ENCODE assay signal across 15 cellular contexts in the genomic region with DNA sequence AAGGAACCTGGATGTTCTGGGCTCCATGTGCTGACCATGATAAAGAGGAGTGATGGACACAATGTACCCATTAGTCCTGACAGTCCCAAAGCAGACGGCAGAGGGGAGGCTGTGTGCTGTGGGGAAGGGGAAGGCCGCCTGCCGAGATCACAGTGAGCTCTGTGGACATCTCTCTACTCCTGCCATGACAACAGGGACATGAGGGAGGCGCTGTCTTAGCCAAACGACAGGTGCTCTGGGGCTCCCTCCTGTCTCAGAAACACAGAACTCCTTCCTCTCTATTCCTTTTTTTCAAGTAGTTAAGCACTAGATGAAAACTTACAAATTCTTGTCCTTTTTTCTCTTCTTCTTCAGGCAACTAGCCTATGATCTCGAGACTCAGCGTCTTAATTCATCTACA.
"Had no signal": no experiment of that assay in that cellular context is flagged by ENCODE, and none has a peak within 500 bp of the region (broad histone marks: within the 10 kb centered on the region; RNA-seq: fewer than 3 reads in every experiment).

No MANE protein-coding gene starts in this region.

- H3K27ac ChIP-seq: brain microvascular endothelial cell, thoracic aorta had no signal

- H3K4me1 Mint-ChIP-seq: activated B cell treated with CpG ODN at 0.5 μM for 24 hours; stimulated activated naive CD8-positive, alpha-beta T cell treated with anti-CD3 and anti-CD28 coated beads, Interleukin-15, amount 100 ng/mL, for 72 hours had no signal

- H3K9me3 Mint-ChIP-seq: activated B cell treated with CpG ODN at 0.5 μM for 24 hours; activated naive CD8-positive, alpha-beta T cell treated with anti-CD3 and anti-CD28 coated beads for 36 hours; activated T-cell treated with anti-CD3 and anti-CD28 coated beads, Interleukin-2, amount 50 U/mL, for 4 hours; natural killer cell treated with Interleukin-12 subunit alpha and Interleukin-12 subunit beta and Interleukin-15 and Interleukin-18, amount 100 ng/mL, for 72 hours; T-helper 1 cell treated with Interleukin-12 subunit alpha and Interleukin-12 subunit beta and Interleukin-4 antibody, amounts not matched to agents 30 μg/mL and 1 μg/mL, for 36 hours had no signal

- DNase-seq: activated B cell treated with CpG ODN at 0.5 μM for 24 hours; activated CD4-positive, alpha-beta T cell treated with anti-CD3 and anti-CD28 coated beads, Interleukin-2, amount 50 U/mL, for 1 hour; activated gamma-delta T cell treated with Interleukin-2 at 50 U/mL for 16 hours; activated naive CD8-positive, alpha-beta T cell treated with anti-CD3 and anti-CD28 coated beads for 36 hours; activated T-cell treated with anti-CD3 and anti-CD28 coated beads, Interleukin-2, amount 50 U/mL, for 4 hours; brain microvascular endothelial cell; cerebellar nuclear complex; hypothalamus; left cardiac atrium; mucosa of descending colon; stimulated activated CD4-positive, alpha-beta T cell treated with anti-CD3 and anti-CD28 coated beads, Interleukin-4, amount 100 ng/mL, for 24 hours; stimulated activated naive CD8-positive, alpha-beta T cell treated with anti-CD3 and anti-CD28 coated beads, Interleukin-15, amount 100 ng/mL, for 72 hours had no signal

- H3K27ac Mint-ChIP-seq: activated B cell treated with CpG ODN at 0.5 μM for 24 hours; activated naive CD8-positive, alpha-beta T cell treated with anti-CD3 and anti-CD28 coated beads for 36 hours; natural killer cell treated with Interleukin-12 subunit alpha and Interleukin-12 subunit beta and Interleukin-15 and Interleukin-18, amount 100 ng/mL, for 72 hours; stimulated activated naive CD8-positive, alpha-beta T cell treated with anti-CD3 and anti-CD28 coated beads, Interleukin-15, amount 100 ng/mL, for 72 hours had no signal

- H3K36me3 Mint-ChIP-seq: natural killer cell treated with Interleukin-12 subunit alpha and Interleukin-12 subunit beta and Interleukin-15 and Interleukin-18, amount 100 ng/mL, for 72 hours had no signal

- ATAC-seq: activated T-cell treated with anti-CD3 and anti-CD28 coated beads, Interleukin-2, amount 50 U/mL, for 4 hours; left cardiac atrium; mucosa of descending colon; natural killer cell treated with Interleukin-12 subunit alpha and Interleukin-12 subunit beta and Interleukin-15 and Interleukin-18, amount 100 ng/mL, for 72 hours; stimulated activated naive CD8-positive, alpha-beta T cell treated with anti-CD3 and anti-CD28 coated beads, Interleukin-15, amount 100 ng/mL, for 72 hours had no signal

- H3K27me3 Mint-ChIP-seq: activated B cell treated with CpG ODN at 0.5 μM for 24 hours; activated naive CD8-positive, alpha-beta T cell treated with anti-CD3 and anti-CD28 coated beads for 36 hours; natural killer cell treated with Interleukin-12 subunit alpha and Interleukin-12 subunit beta and Interleukin-15 and Interleukin-18, amount 100 ng/mL, for 72 hours; stimulated activated naive CD8-positive, alpha-beta T cell treated with anti-CD3 and anti-CD28 coated beads, Interleukin-15, amount 100 ng/mL, for 72 hours had no signal

- H3K27me3 ChIP-seq: brain microvascular endothelial cell had no signal

- H3K36me3 ChIP-seq: brain microvascular endothelial cell, thoracic aorta had no signal

- H3K4me3 ChIP-seq: mucosa of descending colon, thoracic aorta had no signal

- H3K4me3 Mint-ChIP-seq: activated B cell treated with CpG ODN at 0.5 μM for 24 hours; activated naive CD8-positive, alpha-beta T cell treated with anti-CD3 and anti-CD28 coated beads for 36 hours; activated T-cell treated with anti-CD3 and anti-CD28 coated beads, Interleukin-2, amount 50 U/mL, for 4 hours; natural killer cell treated with Interleukin-12 subunit alpha and Interleukin-12 subunit beta and Interleukin-15 and Interleukin-18, amount 100 ng/mL, for 72 hours; stimulated activated naive CD8-positive, alpha-beta T cell treated with anti-CD3 and anti-CD28 coated beads, Interleukin-15, amount 100 ng/mL, for 72 hours; T-helper 1 cell treated with Interleukin-12 subunit alpha and Interleukin-12 subunit beta and Interleukin-4 antibody, amounts not matched to agents 30 μg/mL and 1 μg/mL, for 36 hours had no signal
